8 cellular contexts compared by ENCODE assay signal in the genomic region with DNA sequence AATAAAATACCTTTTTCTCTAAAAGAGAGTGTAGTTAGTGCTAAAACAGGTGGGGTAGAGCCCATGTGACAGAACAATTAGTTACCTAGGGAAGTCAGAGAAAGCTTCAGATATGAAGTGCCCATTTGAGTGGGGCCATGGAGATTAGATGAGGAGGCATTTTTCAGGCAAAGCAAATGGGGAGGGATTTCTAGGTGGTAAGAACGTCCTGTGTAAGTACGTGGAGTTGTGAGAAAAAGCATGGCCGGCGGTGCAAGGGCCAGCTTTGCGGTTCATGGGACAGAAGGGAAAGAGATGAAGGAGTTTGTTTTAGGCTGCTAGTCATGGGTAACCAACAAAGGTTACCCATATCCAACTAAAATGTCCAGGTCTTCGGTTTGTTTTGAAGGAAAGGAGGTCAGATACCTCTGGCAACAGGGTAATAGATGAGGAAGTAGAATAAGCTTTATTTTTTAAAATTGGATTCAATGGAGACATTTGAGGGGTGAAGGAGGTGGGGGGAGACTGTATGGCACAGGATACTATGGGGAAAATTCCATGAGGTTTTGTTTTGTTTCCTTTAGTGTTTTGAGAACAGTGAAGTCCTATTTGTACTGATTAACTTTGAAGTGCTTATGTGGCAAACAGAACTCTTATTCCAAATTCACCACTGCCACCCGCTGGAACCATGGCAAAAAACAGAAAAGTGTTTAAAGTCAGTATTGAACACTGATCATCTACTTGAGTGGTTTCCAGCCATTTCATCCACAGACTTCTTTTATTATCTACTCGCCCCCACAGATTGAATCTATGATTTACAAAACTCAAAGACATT. TPM values are rescaled to one million over a fixed set of nuclear protein-coding genes. Genes with fewer than 3 reads are reported as not detected.
DNase-seq lines count a peak whose midpoint lies in the region; ATAC-seq and TF ChIP-seq lines count a peak whose summit lies in the region.

No MANE protein-coding gene starts in this region.

- H3K4me3 ChIP-seq in H7 (ENCODE audit: insufficient read depth, low read depth, low read length) (no peak overlapping the region), kidney epithelial cell (ENCODE audit: low read depth, low read length) (no peak overlapping the region)

- H3K27me3 ChIP-seq in H7 (ENCODE audit: control insufficient read depth, insufficient read depth, low read length) (no peaks in the 10 kb centered on the region; the same call in 1 of the 2 replicates), kidney epithelial cell (ENCODE audit: control insufficient read depth, insufficient read depth, low read length) (peaks cover 2% of the 10 kb centered on the region)

- TF ChIP-seq CTCF in kidney epithelial cell (IDR thresholded peaks at IDR 0.05; ENCODE audit: insufficient read depth, low read length, poor library complexity, severe bottlenecking): peak; percentile 54

- H3K27ac Mint-ChIP-seq in T-helper 17 cell: no peak overlapping the region

- no peaks in the 10 kb centered on the region for H3K9me3 ChIP-seq in T-helper 17 cell (ENCODE audit: control insufficient read depth, low read length, poor library complexity, severe bottlenecking)

- peaks cover 16% of the 10 kb centered on the region for H3K27me3 Mint-ChIP-seq in T-helper 17 cell

- peaks cover 22% of the 10 kb centered on the region for H3K4me1 Mint-ChIP-seq in T-helper 17 cell

- H3K36me3 ChIP-seq in H7 (replicated peaks; ENCODE audit: control insufficient read depth, insufficient read depth, low read length) (no peaks in the 10 kb centered on the region), kidney epithelial cell (ENCODE audit: control insufficient read depth, insufficient read depth, low read length) (no peaks in the 10 kb centered on the region)

- DNase-seq in AG08395 (ENCODE audit: low spot score): peak; percentile 32
- DNase-seq in H7: peak; percentile 19
- DNase-seq in RPMI7951 (ENCODE audit: low read depth): peak; percentile 37
- peak; percentile 49 for DNase-seq in kidney epithelial cell (ENCODE audit: low read depth)
- DNase-seq in T-helper 9 cell: no peak
- DNase-seq in T-helper 17 cell: no peak

- H3K4me3 Mint-ChIP-seq in T-helper 17 cell: no peak overlapping the region

- ATAC-seq in HG02642 (IDR thresholded peaks at IDR 0.05; ENCODE audit: poor library complexity, unreplicated experiment) (no peak), T-helper 17 cell (no peak), GM21515 (IDR thresholded peaks at IDR 0.05; ENCODE audit: unreplicated experiment) (no peak)

- H3K36me3 Mint-ChIP-seq in T-helper 17 cell (ENCODE audit: low read depth): no peaks in the 10 kb centered on the region

RNA-seq across cellular contexts. Expression of a gene that starts 10.0 kb away (rescaled TPM):
- total RNA-seq in H7 (2014; rRNA removed; shearing (Covaris generic)): 33.2 and 33.8 TPM in 2 replicates
- total RNA-seq in RPMI7951 (2014; rRNA removed; shearing (Covaris generic)): 23.0 and 29.6 TPM in 2 replicates
- total RNA-seq in kidney epithelial cell: 11.8 and 13.6 TPM in 2 replicates
- total RNA-seq in T-helper 17 cell: 10 to 100 TPM; 30.2 to 43.0 TPM

RNA-seq across cellular contexts. Expression of a gene that starts 58.2 kb away (rescaled TPM):
- 1.2 and 1.4 TPM in 2 replicates for total RNA-seq in H7 (2014; rRNA removed; shearing (Covaris generic))
- total RNA-seq in RPMI7951 (2014; rRNA removed; shearing (Covaris generic)): 1.4 and 3.1 TPM in 2 replicates
- 76.7 and 81.3 TPM in 2 replicates for total RNA-seq in kidney epithelial cell
- total RNA-seq in T-helper 17 cell: 1 to 10 TPM; 4.8 to 7.6 TPM

Comparison
In these comparisons a context has a peak if more than half of its experiments do, and no peak if none do; other contexts are left out.
1. DNase-seq: peak in AG08395 (single experiment), H7 (single experiment), RPMI7951 (single experiment) and kidney epithelial cell (single experiment); none in T-helper 9 cell (single experiment) and T-helper 17 cell (0 of 3).